8 cellular contexts compared by ENCODE assay signal in genomic region chr4:122930877-122931276, GRCh38. TPM values are rescaled to one million over a fixed set of nuclear protein-coding genes. Genes with fewer than 3 reads are reported as not detected.
A peak's percentile ranks its signal among the peaks of the same experiment; 100 is the strongest.
DNase-seq lines count a peak whose midpoint lies in the region; ATAC-seq and TF ChIP-seq lines count a peak whose summit lies in the region.

No MANE protein-coding gene starts in this region.

- no peaks in the 10 kb centered on the region for H3K27me3 ChIP-seq in foreskin keratinocyte
- no peaks in the 10 kb centered on the region for H3K27me3 ChIP-seq in tibial artery

- ATAC-seq in foreskin keratinocyte (no peak), HG02588 (IDR thresholded peaks at IDR 0.05; ENCODE audit: unreplicated experiment) (no peak), HG02763 (IDR thresholded peaks at IDR 0.05; ENCODE audit: unreplicated experiment) (no peak), GM18520 (IDR thresholded peaks at IDR 0.05; ENCODE audit: unreplicated experiment) (no peak)

- no peak overlapping the region for H3K27ac ChIP-seq in foreskin keratinocyte
- no peak overlapping the region for H3K27ac ChIP-seq in tibial artery

- H3K4me1 ChIP-seq in foreskin keratinocyte (no peaks in the 10 kb centered on the region), tibial artery (no peaks in the 10 kb centered on the region)

- TF ChIP-seq CTCF in foreskin keratinocyte (conservative IDR thresholded peaks at IDR 0.05): peak; percentile 70
- peak; percentile 44 to 52 for TF ChIP-seq CTCF in tibial artery (IDR thresholded peaks at IDR 0.05)

- peaks cover 17 to 66% (median 37%) of the 10 kb centered on the region in 3 donors for H3K36me3 ChIP-seq in tibial artery

- intact Hi-C loops in tibial artery (cut with DNase I; ENCODE audit: low total_unique reads): no loop called here

- DNase-seq in NOMO-1 treated with DMSO at 0.1 percent for 48 hours (lab: John Stamatoyannopoulos, UW; ENCODE audit: unreplicated experiment) (peak; percentile 16), NOMO-1 treated with dmso at 0.1 percent for 144 hours (lab: John Stamatoyannopoulos, UW; ENCODE audit: unreplicated experiment) (no peak), RPMI7951 (ENCODE audit: low read depth) (peak; percentile 3), foreskin keratinocyte (no peak), tibial artery (no peak)

- no peak overlapping the region for H3K4me3 ChIP-seq in tibial artery

- H3K9me3 ChIP-seq in tibial artery: no peaks in the 10 kb centered on the region

RNA-seq across cellular contexts. Expression of gene NUDT6, which starts 8.5 kb away (rescaled TPM):
- 17.9 and 21.4 TPM in 2 replicates for total RNA-seq in RPMI7951 (2014; rRNA removed; shearing (Covaris generic))
- 6.2 and 8.7 TPM in 2 replicates for total RNA-seq in foreskin keratinocyte
- polyA plus RNA-seq in foreskin keratinocyte: 6.1 and 7.2 TPM in 2 replicates

Comparison
In these comparisons a context has a peak if more than half of its experiments do, and no peak if none do; other contexts are left out.
1. DNase-seq: peak in NOMO-1 treated with DMSO at 0.1 percent for 48 hours (single experiment) and RPMI7951 (single experiment); none in NOMO-1 treated with dmso at 0.1 percent for 144 hours (single experiment), foreskin keratinocyte (0 of 2) and tibial artery (0 of 2).